1 cellular context compared by ENCODE assay signal in genomic region chr13:67134322-67135129, GRCh38.
TF ChIP-seq lines count a peak whose summit lies in the region.

No MANE protein-coding gene starts in this region.

TF ChIP-seq in GM12878, 131 proteins besides CTCF, POLR2A, EP300 and RAD21 (continued from another document):
- TF ChIP-seq ZBTB40 (IDR thresholded peaks at IDR 0.05; ENCODE audit: borderline replicate concordance) (no peak), CEBPZ (IDR thresholded peaks at IDR 0.05; ENCODE audit: low read depth, low read length) (no peak)
